ENCODE assay signal across 8 cellular contexts in genomic region chr7:105387621-105388372, GRCh38. TPM values are rescaled to one million over a fixed set of nuclear protein-coding genes. Genes with fewer than 3 reads are reported as not detected.
DNase-seq lines count a peak whose midpoint lies in the region; ATAC-seq and TF ChIP-seq lines count a peak whose summit lies in the region.

No MANE protein-coding gene starts in this region.

- CTCF ChIA-PET in AG04450 (lab: Charles Lee) = interaction anchor here (0.6 kb wide), 1 partner anchor 29 kb away, joined by 4 read pairs; no protein-coding TSS in a partner anchor

- no peak for TF ChIP-seq CTCF in AG04450 (IDR thresholded peaks at IDR 0.05; ENCODE audit: low read depth, low read length)

- H3K4me3 ChIP-seq in AG04450 (ENCODE audit: low read depth, low read length) = peak overlapping the region; percentile 74
- peak overlapping the region; percentile 80 for H3K4me3 ChIP-seq in mononuclear cell (ENCODE audit: low read length)

- DNase-seq in AG04450 (ENCODE audit: low read depth, low spot score) = no peak
- DNase-seq in NCI-H524 treated with DMSO at 0.1 percent for 48 hours (lab: John Stamatoyannopoulos, UW) = peak; percentile 23
- DNase-seq in activated CD8-positive, alpha-beta memory T cell treated with anti-CD3 and anti-CD28 coated beads, Interleukin-2, amount 50 U/mL, for 4 hours = peak; percentile 48
- peak; percentile 84 for DNase-seq in epidermal melanocyte (ENCODE audit: insufficient read length, low spot score)
- peak; percentile 14 to 17 for DNase-seq in stimulated activated CD8-positive, alpha-beta memory T cell treated with anti-CD3 and anti-CD28 coated beads, Interleukin-4, amount 100 ng/mL, for 1 hour (ENCODE audit: low read depth in 2 of 2, low spot score in 1 of 2)

- no peaks in the 10 kb centered on the region for H3K27me3 ChIP-seq in AG04450 (ENCODE audit: control insufficient read depth, insufficient read depth, low read length)
- H3K27me3 ChIP-seq in mononuclear cell (ENCODE audit: insufficient read depth, low read length) = no peaks in the 10 kb centered on the region

- peaks cover 9% of the 10 kb centered on the region for H3K4me1 ChIP-seq in mononuclear cell (ENCODE audit: insufficient read depth, low read length)

- peak overlapping the region; percentile 39 for H3K27ac ChIP-seq in AG04450 (ENCODE audit: low read depth, low read length)

- H3K9me3 ChIP-seq in AG04450 (ENCODE audit: control insufficient read depth, insufficient read depth, low read length) (no peaks in the 10 kb centered on the region), mononuclear cell (ENCODE audit: low read depth, low read length) (no peaks in the 10 kb centered on the region)

- ATAC-seq in GM18519 (IDR thresholded peaks at IDR 0.05; ENCODE audit: low FRiP score, unreplicated experiment) (peak; percentile 32), HG03095 (IDR thresholded peaks at IDR 0.05; ENCODE audit: unreplicated experiment) (peak; percentile 35)

- POLR2A ChIA-PET in AG04450 (lab: Yijun Ruan, JAX) = interaction anchor here (0.5 to 1.7 kb wide), 6 partner anchors 11 to 374 kb away, joined by 3 to 12 read pairs (median 3); partner anchors contain the start of gene KMT2E

RNA-seq across cellular contexts. Expression of gene SRPK2, which starts 0.9 kb away (rescaled TPM):
- 22.4 and 23.7 TPM in 2 replicates for polyA plus RNA-seq in AG04450 (2011; rRNA removed)
- polyA minus RNA-seq in AG04450 (2011; rRNA and poly(A)+ RNA removed) = 22.1 and 28.9 TPM in 2 replicates
- 41.9 TPM for total RNA-seq in mononuclear cell
